10 cellular contexts compared by ENCODE assay signal in genomic region chr1:206716519-206717236, GRCh38. TPM values are rescaled to one million over a fixed set of nuclear protein-coding genes. Genes with fewer than 3 reads are reported as not detected.
A peak's percentile ranks its signal among the peaks of the same experiment; 100 is the strongest.
DNase-seq lines count a peak whose midpoint lies in the region; ATAC-seq and TF ChIP-seq lines count a peak whose summit lies in the region.
"Had no signal": no experiment of that assay in that cellular context is flagged by ENCODE, and none has a peak within 500 bp of the region (broad histone marks: within the 10 kb centered on the region; RNA-seq: fewer than 3 reads in every experiment).

No MANE protein-coding gene starts in this region.

- no peaks in the 10 kb centered on the region for H3K9me2 ChIP-seq in MM.1S (replicated peaks; ENCODE audit: insufficient read depth, low read length)

- no peaks in the 10 kb centered on the region for H3K9me3 Mint-ChIP-seq in activated naive CD4-positive, alpha-beta T cell treated with anti-CD3 and anti-CD28 coated beads, Interleukin-2, amount 10 ng/mL, durations not matched to agents 7 days and 5 days

- H3K79me2 ChIP-seq in MM.1S (ENCODE audit: low read length), result peaks cover 87% of the 10 kb centered on the region

- ATAC-seq in GM18858 (IDR thresholded peaks at IDR 0.05; ENCODE audit: unreplicated experiment), result no peak

- DNase-seq in activated naive CD4-positive, alpha-beta T cell treated with anti-CD3 and anti-CD28 coated beads, Interleukin-2, amount 10 ng/mL, durations not matched to agents 7 days and 5 days, result no peak
- DNase-seq in activated naive CD4-positive, alpha-beta T cell treated with Interleukin-2 at 50 U/mL for 16 hours, result no peak
- DNase-seq in MM.1S, result no peak
- DNase-seq in NCI-H1436 treated with DMSO at 0.1 percent for 48 hours (lab: John Stamatoyannopoulos, UW), result no peak
- no peak for DNase-seq in T-helper 9 cell
- DNase-seq: NCI-H2171 treated with DMSO at 0.1 percent for 48 hours, T1000 had no signal

- no peaks in the 10 kb centered on the region for H4K20me1 ChIP-seq in MM.1S (ENCODE audit: insufficient read depth, low read length)

- peak overlapping the region; percentile 28; the same call in 1 of the 2 replicates for H3K9ac ChIP-seq in MM.1S (ENCODE audit: low read length)
- H3K9ac ChIP-seq in subcutaneous abdominal adipose tissue (ENCODE audit: low read length in 5 of 5), result no peak overlapping the region

- peaks cover 74% of the 10 kb centered on the region for H3K4me1 Mint-ChIP-seq in activated naive CD4-positive, alpha-beta T cell treated with anti-CD3 and anti-CD28 coated beads, Interleukin-2, amount 10 ng/mL, durations not matched to agents 7 days and 5 days

- H2AFZ ChIP-seq in MM.1S (ENCODE audit: low read length), result no peak overlapping the region

- H3K4me3 ChIP-seq in MM.1S (ENCODE audit: low read length), result peak overlapping the region; percentile 13
- H3K4me3 ChIP-seq in esophagus (ENCODE audit: low read depth in 1 of 2, low read length in 2 of 2), result no peak overlapping the region
- H3K4me3 ChIP-seq in subcutaneous abdominal adipose tissue (ENCODE audit: low read depth in 1 of 5, low read length in 5 of 5), result no peak overlapping the region

- peaks cover 39% of the 10 kb centered on the region for H3F3A ChIP-seq in MM.1S (ENCODE audit: insufficient read depth, low read length)

- TF ChIP-seq CTCF in MM.1S (IDR thresholded peaks at IDR 0.05; ENCODE audit: low read length), result no peak

- H3K9me3 ChIP-seq in MM.1S (replicated peaks; ENCODE audit: insufficient read depth, low read length), result no peaks in the 10 kb centered on the region
- no peaks in the 10 kb centered on the region for H3K9me3 ChIP-seq in esophagus (ENCODE audit: control insufficient read depth in 2 of 2, insufficient read depth in 1 of 2, low read depth in 1 of 2, low read length in 1 of 2)
- H3K9me3 ChIP-seq in subcutaneous abdominal adipose tissue (ENCODE audit: control insufficient read depth in 5 of 5, low read length in 5 of 5), result no peaks in the 10 kb centered on the region

- WGBS in esophagus, 2 donors, result 81% methylated on average over 10 of the region's 10 CpGs

- H3K4me3 Mint-ChIP-seq in activated naive CD4-positive, alpha-beta T cell treated with anti-CD3 and anti-CD28 coated beads, Interleukin-2, amount 10 ng/mL, durations not matched to agents 7 days and 5 days, result no peak overlapping the region

- no peaks in the 10 kb centered on the region for H3K27me3 ChIP-seq in MM.1S (replicated peaks; ENCODE audit: insufficient read depth, low read length)
- H3K27me3 ChIP-seq in esophagus (ENCODE audit: control insufficient read depth in 1 of 2, insufficient read depth in 2 of 2, low read length in 2 of 2), result no peaks in the 10 kb centered on the region
- H3K27me3 ChIP-seq in subcutaneous abdominal adipose tissue (ENCODE audit: control insufficient read depth in 5 of 5, insufficient read depth in 4 of 5, low read length in 5 of 5), result no peaks in the 10 kb centered on the region

- H3K4me2 ChIP-seq in MM.1S (ENCODE audit: low read depth, low read length), result peak overlapping the region; percentile 53

- H3K27me3 Mint-ChIP-seq in activated naive CD4-positive, alpha-beta T cell treated with anti-CD3 and anti-CD28 coated beads, Interleukin-2, amount 10 ng/mL, durations not matched to agents 7 days and 5 days, result no peaks in the 10 kb centered on the region

- H3K27ac ChIP-seq in MM.1S (ENCODE audit: low read length), result peak overlapping the region; percentile 79
- peak overlapping the region; percentile 51 to 56 for H3K27ac ChIP-seq in esophagus (ENCODE audit: low read depth in 2 of 2, low read length in 1 of 2)
- peak overlapping the region; percentile 38 for H3K27ac ChIP-seq in subcutaneous abdominal adipose tissue (ENCODE audit: low read depth, low read length)

- H3K36me3 ChIP-seq in MM.1S (replicated peaks; ENCODE audit: insufficient read depth, low read length) (no peaks in the 10 kb centered on the region), esophagus (ENCODE audit: control insufficient read depth in 2 of 2, insufficient read depth in 2 of 2, low read length in 1 of 2) (no peaks in the 10 kb centered on the region), subcutaneous abdominal adipose tissue (ENCODE audit: control insufficient read depth in 5 of 5, insufficient read depth in 5 of 5, low read length in 5 of 5) (no peaks in the 10 kb centered on the region)

- H3K4me1 ChIP-seq in MM.1S (ENCODE audit: low read length) (peaks cover 57% of the 10 kb centered on the region), esophagus (ENCODE audit: control insufficient read depth in 2 of 2, insufficient read depth in 2 of 2, low read length in 1 of 2) (peaks cover 6 to 12% of the 10 kb centered on the region in 2 donors), subcutaneous abdominal adipose tissue (ENCODE audit: control insufficient read depth in 5 of 5, insufficient read depth in 5 of 5, low read length in 5 of 5) (peaks cover 6 to 50% (median 35%) of the 10 kb centered on the region in 5 donors)

- peaks cover 3% of the 10 kb centered on the region for H3K36me3 Mint-ChIP-seq in activated naive CD4-positive, alpha-beta T cell treated with anti-CD3 and anti-CD28 coated beads, Interleukin-2, amount 10 ng/mL, durations not matched to agents 7 days and 5 days

- CTCF ChIA-PET in activated naive CD4-positive, alpha-beta T cell treated with anti-CD3 and anti-CD28 coated beads, Interleukin-2, amount 10 ng/mL, durations not matched to agents 7 days and 5 days (lab: Charles Lee), result interaction anchor here (0.7 to 4.8 kb wide), 7 partner anchors 10 to 196 kb away, joined by 3 to 27 read pairs (median 6); no protein-coding TSS in a partner anchor

- peak overlapping the region; percentile 82 for H3K27ac Mint-ChIP-seq in activated naive CD4-positive, alpha-beta T cell treated with anti-CD3 and anti-CD28 coated beads, Interleukin-2, amount 10 ng/mL, durations not matched to agents 7 days and 5 days

RNA-seq across cellular contexts. Expression of gene MAPKAPK2, which starts 32.0 kb away (rescaled TPM):
- 10 to 100 TPM; 28.0 to 35.1 TPM for polyA plus RNA-seq in esophagus

RNA-seq across cellular contexts. Expression of gene IL19, which starts 53.9 kb away (rescaled TPM):
- polyA plus RNA-seq in esophagus, result 1 to 10 TPM in 1 of 2 donors, under 1 TPM in 1; 0.22 to 1.4 TPM

RNA-seq across cellular contexts. Expression of gene IL10, which starts 55.6 kb away (rescaled TPM):
- polyA plus RNA-seq in esophagus, result under 1 TPM; 0.12 to 0.51 TPM
